15 cellular contexts compared by ENCODE assay signal in genomic region chr17:67836205-67836987, GRCh38. TPM values are rescaled to one million over a fixed set of nuclear protein-coding genes. Genes with fewer than 3 reads are reported as not detected.
DNase-seq lines count a peak whose midpoint lies in the region; ATAC-seq and TF ChIP-seq lines count a peak whose summit lies in the region.
"Had no signal": no experiment of that assay in that cellular context is flagged by ENCODE, and none has a peak within 500 bp of the region (broad histone marks: within the 10 kb centered on the region; RNA-seq: fewer than 3 reads in every experiment).

No MANE protein-coding gene starts in this region.

- H3K4ac ChIP-seq in H9 (ENCODE audit: low read depth, low read length), result no peak overlapping the region

- no peak overlapping the region for H3K27ac ChIP-seq in H9 (ENCODE audit: insufficient read length, low read depth, low read length)
- no peak overlapping the region for H3K27ac ChIP-seq in caudate nucleus (ENCODE audit: low read depth, low read length)
- H3K27ac ChIP-seq: prostate gland had no signal

- no peak overlapping the region for H2BK5ac ChIP-seq in H9 (ENCODE audit: insufficient read length, low read length)

- H3K4me3 ChIP-seq in Loucy (ENCODE audit: low read length, poor library complexity, severe bottlenecking) (peak overlapping the region; percentile 23), skeletal muscle cell (ENCODE audit: low read depth, low read length) (no peak overlapping the region)
- H3K4me3 ChIP-seq: MG63, prostate gland had no signal

- no peaks in the 10 kb centered on the region for H3K23me2 ChIP-seq in H9 (ENCODE audit: insufficient read length, low read depth, low read length, poor library complexity, severe bottlenecking)

- peak overlapping the region; percentile 44 for H3K27ac Mint-ChIP-seq in activated CD4-positive, alpha-beta T cell treated with anti-CD3 and anti-CD28 coated beads, Interleukin-2, amount 10 ng/mL, durations not matched to agents 24 days and 14 days
- peak overlapping the region in 1 of 3 experiments; percentile 68; a peak in 2 of 7 replicates for H3K27ac Mint-ChIP-seq in H9

- H4K91ac ChIP-seq in H9 (ENCODE audit: insufficient read length, low read depth, low read length), result no peak overlapping the region

- H2AK5ac ChIP-seq in H9 (ENCODE audit: insufficient read length, low read length), result no peak overlapping the region

- peak overlapping the region; percentile 99 for H3K4me2 ChIP-seq in Loucy (ENCODE audit: low read depth, low read length, poor library complexity, severe bottlenecking)
- H3K4me2 ChIP-seq in H9 (ENCODE audit: insufficient read depth, insufficient read length, low read length), result no peak overlapping the region

- intact Hi-C loops in activated CD4-positive, alpha-beta T cell treated with anti-CD3 and anti-CD28 coated beads, Interleukin-2, amount 10 ng/mL, durations not matched to agents 24 days and 14 days (cut with micrococcal nuclease), result no loop called here

- H3K56ac ChIP-seq in H9 (ENCODE audit: insufficient read length, low read depth, low read length), result no peak overlapping the region

- no CpG with 5 or more reads among the region's 4 CpGs for WGBS in H9 (ENCODE audit: extremely low coverage, insufficient read length, low lambda C conversion rate)

- no peak overlapping the region for H3K9ac ChIP-seq in Loucy (ENCODE audit: low read depth, low read length, poor library complexity, severe bottlenecking)
- no peak overlapping the region for H3K9ac ChIP-seq in H9 (ENCODE audit: extremely low read depth, insufficient read length, low read length)

- peaks cover 14% of the 10 kb centered on the region for H3K36me3 Mint-ChIP-seq in activated CD4-positive, alpha-beta T cell treated with anti-CD3 and anti-CD28 coated beads, Interleukin-2, amount 10 ng/mL, durations not matched to agents 24 days and 14 days (ENCODE audit: low read depth)
- H3K36me3 Mint-ChIP-seq in H9 (ENCODE audit: insufficient read depth in 1 of 3, low read depth in 3 of 3), result peaks cover 0 to 14% (median 3%) of the 10 kb centered on the region in 3 experiments; a peak in 4 of 7 replicates

- TF ChIP-seq CTCF in Loucy (conservative IDR thresholded peaks at IDR 0.05; ENCODE audit: low read length) (no peak), H9 (conservative IDR thresholded peaks at IDR 0.05) (no peak)

- H3K27me3 ChIP-seq in Loucy (ENCODE audit: insufficient read depth, low read length, poor library complexity, severe bottlenecking), result no peaks in the 10 kb centered on the region
- H3K27me3 ChIP-seq in H9 (ENCODE audit: insufficient read depth, low read length), result no peaks in the 10 kb centered on the region
- H3K27me3 ChIP-seq: MG63 had no signal

- H3K4me3 Mint-ChIP-seq in activated CD4-positive, alpha-beta T cell treated with anti-CD3 and anti-CD28 coated beads, Interleukin-2, amount 10 ng/mL, durations not matched to agents 24 days and 14 days, result peak overlapping the region; percentile 16
- no peak overlapping the region for H3K4me3 Mint-ChIP-seq in H9
- H3K4me3 Mint-ChIP-seq: type B pancreatic cell had no signal

- peaks cover 34% of the 10 kb centered on the region for H3K4me1 Mint-ChIP-seq in activated CD4-positive, alpha-beta T cell treated with anti-CD3 and anti-CD28 coated beads, Interleukin-2, amount 10 ng/mL, durations not matched to agents 24 days and 14 days
- peaks cover 15 to 24% of the 10 kb centered on the region in 2 experiments for H3K4me1 Mint-ChIP-seq in H9

- no peak overlapping the region for H4K5ac ChIP-seq in H9 (ENCODE audit: insufficient read length, low read depth, low read length)

- H2BK20ac ChIP-seq in H9 (ENCODE audit: low read depth, low read length, poor library complexity, severe bottlenecking), result no peak overlapping the region

- no peak overlapping the region for H3T11ph ChIP-seq in H9 (ENCODE audit: low read length)

- peaks cover 94% of the 10 kb centered on the region for H4K20me1 ChIP-seq in Loucy (ENCODE audit: insufficient read depth, low read length, poor library complexity, severe bottlenecking)
- no peaks in the 10 kb centered on the region for H4K20me1 ChIP-seq in H9 (ENCODE audit: control insufficient read depth, insufficient read depth, insufficient read length)

- H2BK15ac ChIP-seq in H9 (ENCODE audit: low read depth, low read length), result no peak overlapping the region

- H3K9me3 ChIP-seq in Loucy (ENCODE audit: insufficient read depth, low read depth, low read length) (no peaks in the 10 kb centered on the region), H9 (ENCODE audit: control insufficient read depth, low read depth, low read length) (no peaks in the 10 kb centered on the region)
- H3K9me3 ChIP-seq: prostate gland had no signal

- H3K79me1 ChIP-seq in H9 (ENCODE audit: insufficient read depth, low read depth, low read length, poor library complexity, severe bottlenecking), result no peaks in the 10 kb centered on the region

- no peaks in the 10 kb centered on the region for H3K9me3 Mint-ChIP-seq in activated CD4-positive, alpha-beta T cell treated with anti-CD3 and anti-CD28 coated beads, Interleukin-2, amount 10 ng/mL, durations not matched to agents 24 days and 14 days
- H3K9me3 Mint-ChIP-seq in H9, result no peaks in the 10 kb centered on the region
- H3K9me3 Mint-ChIP-seq: type B pancreatic cell had no signal

- ATAC-seq in GM21786 (IDR thresholded peaks at IDR 0.05; ENCODE audit: unreplicated experiment), result no peak
- ATAC-seq: left cardiac atrium had no signal

- H3K23ac ChIP-seq in H9 (ENCODE audit: insufficient read length, low read depth, low read length), result no peak overlapping the region

- H3K36me3 ChIP-seq in Loucy (ENCODE audit: insufficient read depth, low read length), result peaks cover 4% of the 10 kb centered on the region; the same call in 1 of the 2 replicates
- H3K36me3 ChIP-seq: MG63, prostate gland had no signal

- no peak overlapping the region for H3K18ac ChIP-seq in H9 (ENCODE audit: insufficient read length, low read depth, low read length)

- no peak overlapping the region for H2BK12ac ChIP-seq in H9 (ENCODE audit: insufficient read length, low read depth, low read length)

- H3K4me1 ChIP-seq in Loucy (ENCODE audit: insufficient read depth, low read length, poor library complexity, severe bottlenecking) (peaks cover 52% of the 10 kb centered on the region), H9 (ENCODE audit: insufficient read depth, low read length) (no peaks in the 10 kb centered on the region; the same call in 1 of the 2 replicates)
- H3K4me1 ChIP-seq: prostate gland had no signal

- H3K14ac ChIP-seq in H9 (ENCODE audit: insufficient read depth, low read length), result no peak overlapping the region

- no peak for DNase-seq in activated CD4-positive, alpha-beta T cell treated with anti-CD3 and anti-CD28 coated beads, Interleukin-2, amount 10 ng/mL, durations not matched to agents 24 days and 14 days
- DNase-seq in activated CD4-positive, alpha-beta T cell treated with anti-CD3 and anti-CD28 coated beads for 48 hours, result no peak
- DNase-seq in dedifferentiated amniotic fluid mesenchymal stem cell (ENCODE audit: extremely low spot score) (peak; percentile 60), skeletal muscle cell (ENCODE audit: low read depth) (peak; percentile 14), H9 (no peak), caudate nucleus (lab: John Stamatoyannopoulos, UW) (no peak)
- DNase-seq: activated CD8-positive, alpha-beta memory T cell treated with anti-CD3 and anti-CD28 coated beads for 24 hours; GDM1; left cardiac atrium; MG63; NCI-H526 had no signal

- no peak overlapping the region for H4K8ac ChIP-seq in H9 (replicated peaks; ENCODE audit: insufficient read length, low read depth, low read length)

- no peaks in the 10 kb centered on the region for H3K9me2 ChIP-seq in Loucy (replicated peaks; ENCODE audit: low read depth, low read length)

- H2AFZ ChIP-seq in Loucy (ENCODE audit: low read length), result no peak overlapping the region
- H2AFZ ChIP-seq in H9 (ENCODE audit: low read length), result no peak overlapping the region

- H3K27me3 Mint-ChIP-seq in activated CD4-positive, alpha-beta T cell treated with anti-CD3 and anti-CD28 coated beads, Interleukin-2, amount 10 ng/mL, durations not matched to agents 24 days and 14 days, result no peaks in the 10 kb centered on the region
- H3K27me3 Mint-ChIP-seq in H9 (ENCODE audit: low read depth), result no peaks in the 10 kb centered on the region
- H3K27me3 Mint-ChIP-seq: type B pancreatic cell had no signal

- no peak overlapping the region for H2BK120ac ChIP-seq in H9 (ENCODE audit: low read depth, low read length, poor library complexity, severe bottlenecking)

- peaks cover 98% of the 10 kb centered on the region for H3K79me2 ChIP-seq in Loucy (ENCODE audit: insufficient read depth, low read length)
- peaks cover 63% of the 10 kb centered on the region; the same call in 1 of the 2 replicates for H3K79me2 ChIP-seq in H9 (ENCODE audit: insufficient read depth, low read length)

- peaks cover 4% of the 10 kb centered on the region; the same call in 1 of the 2 replicates for H3F3A ChIP-seq in Loucy (ENCODE audit: low read depth)

RNA-seq across cellular contexts. Expression of gene BPTF, which starts 11.1 kb away (rescaled TPM):
- 74.5 and 77.1 TPM in 2 replicates for total RNA-seq in activated CD4-positive, alpha-beta T cell treated with anti-CD3 and anti-CD28 coated beads, Interleukin-2, amount 10 ng/mL, durations not matched to agents 24 days and 14 days
- 201 and 203 TPM in 2 replicates for total RNA-seq in H9 (2021)

Comparison
In these comparisons a context has a peak if more than half of its experiments do, and no peak if none do; other contexts are left out.
1. DNase-seq: peak in dedifferentiated amniotic fluid mesenchymal stem cell (single experiment) and skeletal muscle cell (single experiment); none in activated CD4-positive, alpha-beta T cell treated with anti-CD3 and anti-CD28 coated beads, Interleukin-2, amount 10 ng/mL, durations not matched to agents 24 days and 14 days (single experiment), activated CD4-positive, alpha-beta T cell treated with anti-CD3 and anti-CD28 coated beads for 48 hours (single experiment), H9 (single experiment) and caudate nucleus (0 of 61).